Comparison of ENCODE assay signal across 28 cellular contexts in genomic region chr9:90035471-90035870, GRCh38.
"Had no signal": no experiment of that assay in that cellular context is flagged by ENCODE, and none has a peak within 500 bp of the region (broad histone marks: within the 10 kb centered on the region; RNA-seq: fewer than 3 reads in every experiment).

No MANE protein-coding gene starts in this region.

- H3K4me3 Mint-ChIP-seq: stimulated activated effector memory CD8-positive, alpha-beta T cell treated with anti-CD3 and anti-CD28 coated beads, Interleukin-12 subunit alpha, Interleukin-12 subunit beta, amount 100 ng/mL, for 72 hours; stimulated activated memory B cell treated with anti-CD40 and anti-IgM and Interleukin-4, amounts not matched to agents 10 μg/mL and 1 μg/mL and 100 μg/mL, for 72 hours; stimulated activated naive B cell treated with anti-CD40 and anti-IgM and Interleukin-4, amounts not matched to agents 10 μg/mL and 1 μg/mL and 100 μg/mL, for 72 hours; stimulated activated naive CD8-positive, alpha-beta T cell treated with anti-CD3 and anti-CD28 coated beads, Interleukin-15, amount 100 ng/mL, for 72 hours; stimulated activated naive CD8-positive, alpha-beta T cell treated with anti-CD3 and anti-CD28 coated beads, Interleukin-15, Interleukin-2, amounts not matched to agents 100 ng/mL and 50 ng/mL, for 24 hours; type B pancreatic cell had no signal

- H3K9me3 Mint-ChIP-seq: stimulated activated effector memory CD8-positive, alpha-beta T cell treated with anti-CD3 and anti-CD28 coated beads, Interleukin-12 subunit alpha, Interleukin-12 subunit beta, amount 100 ng/mL, for 72 hours; stimulated activated memory B cell treated with anti-CD40 and anti-IgM and Interleukin-4, amounts not matched to agents 10 μg/mL and 1 μg/mL and 100 μg/mL, for 72 hours; stimulated activated naive CD8-positive, alpha-beta T cell treated with anti-CD3 and anti-CD28 coated beads, Interleukin-15, amount 100 ng/mL, for 72 hours; stimulated activated naive CD8-positive, alpha-beta T cell treated with anti-CD3 and anti-CD28 coated beads, Interleukin-15, Interleukin-2, amounts not matched to agents 100 ng/mL and 50 ng/mL, for 24 hours had no signal

- H3K27me3 ChIP-seq: stomach, suprapubic skin, testis, thyroid gland, tibial artery, tibial nerve, transverse colon, upper lobe of left lung, upper lobe of right lung, uterus, vagina had no signal

- H3K4me1 Mint-ChIP-seq: stimulated activated effector memory CD8-positive, alpha-beta T cell treated with anti-CD3 and anti-CD28 coated beads, Interleukin-12 subunit alpha, Interleukin-12 subunit beta, amount 100 ng/mL, for 72 hours; stimulated activated memory B cell treated with anti-CD40 and anti-IgM and Interleukin-4, amounts not matched to agents 10 μg/mL and 1 μg/mL and 100 μg/mL, for 72 hours; stimulated activated naive CD8-positive, alpha-beta T cell treated with anti-CD3 and anti-CD28 coated beads, Interleukin-15, amount 100 ng/mL, for 72 hours had no signal

- H3K27ac Mint-ChIP-seq: stimulated activated effector memory CD8-positive, alpha-beta T cell treated with anti-CD3 and anti-CD28 coated beads, Interleukin-12 subunit alpha, Interleukin-12 subunit beta, amount 100 ng/mL, for 72 hours; stimulated activated memory B cell treated with anti-CD40 and anti-IgM and Interleukin-4, amounts not matched to agents 10 μg/mL and 1 μg/mL and 100 μg/mL, for 72 hours; stimulated activated naive B cell treated with anti-CD40 and anti-IgM and Interleukin-4, amounts not matched to agents 10 μg/mL and 1 μg/mL and 100 μg/mL, for 72 hours; stimulated activated naive CD8-positive, alpha-beta T cell treated with anti-CD3 and anti-CD28 coated beads, Interleukin-15, amount 100 ng/mL, for 72 hours; stimulated activated naive CD8-positive, alpha-beta T cell treated with anti-CD3 and anti-CD28 coated beads, Interleukin-15, Interleukin-2, amounts not matched to agents 100 ng/mL and 50 ng/mL, for 24 hours; type B pancreatic cell had no signal

- H3K27me3 Mint-ChIP-seq: stimulated activated memory B cell treated with anti-CD40 and anti-IgM and Interleukin-4, amounts not matched to agents 10 μg/mL and 1 μg/mL and 100 μg/mL, for 72 hours; stimulated activated naive CD8-positive, alpha-beta T cell treated with anti-CD3 and anti-CD28 coated beads, Interleukin-15, Interleukin-2, amounts not matched to agents 100 ng/mL and 50 ng/mL, for 24 hours had no signal

- DNase-seq: stimulated activated CD4-positive, alpha-beta T cell treated with anti-CD3 and anti-CD28 coated beads, Interleukin-2, amount 100 ng/mL, for 48 hours; stimulated activated CD4-positive, alpha-beta T cell treated with anti-CD3 and anti-CD28 coated beads, Interleukin-4, amount 100 ng/mL, for 1 hour; stimulated activated CD4-positive, alpha-beta T cell treated with anti-CD3 and anti-CD28 coated beads, Interleukin-4, amount 100 ng/mL, for 24 hours; stimulated activated CD4-positive, alpha-beta T cell treated with anti-CD3 and anti-CD28 coated beads, Interleukin-4, amount 100 ng/mL, for 4 hours; stimulated activated CD8-positive, alpha-beta memory T cell treated with anti-CD3 and anti-CD28 coated beads, Interleukin-4, amount 100 ng/mL, for 48 hours; stimulated activated naive B cell treated with anti-CD40 and anti-IgM and Interleukin-4, amounts not matched to agents 10 μg/mL and 1 μg/mL and 100 μg/mL, for 72 hours; stimulated activated naive CD4-positive, alpha-beta T cell; stimulated activated naive CD4-positive, alpha-beta T cell treated with Interleukin-2 at 50 U/mL for 16 hours; stimulated activated naive CD8-positive, alpha-beta T cell treated with anti-CD3 and anti-CD28 coated beads, Interleukin-15, amount 100 ng/mL, for 72 hours; stimulated activated naive CD8-positive, alpha-beta T cell treated with anti-CD3 and anti-CD28 coated beads, Interleukin-15, Interleukin-2, amounts not matched to agents 100 U/mL and 50 U/mL, for 24 hours; stomach; substantia nigra; testis; thyroid gland; tibial artery; transverse colon; trophoblast cell; upper lobe of left lung; upper lobe of right lung; uterus had no signal

- H3K27ac ChIP-seq: stomach, suprapubic skin, testis, thoracic aorta, thyroid gland, tibial artery, tibial nerve, transverse colon, upper lobe of left lung, upper lobe of right lung, uterus, vagina had no signal

- H3K4me3 ChIP-seq: stomach, suprapubic skin, testis, thoracic aorta, thyroid gland, tibial artery, tibial nerve, transverse colon, upper lobe of left lung, upper lobe of right lung, uterus, vagina had no signal

- H3K4me1 ChIP-seq: stomach, suprapubic skin, testis, thyroid gland, tibial artery, tibial nerve, transverse colon, upper lobe of left lung, upper lobe of right lung, uterus, vagina had no signal

- ATAC-seq: stimulated activated effector memory CD8-positive, alpha-beta T cell treated with anti-CD3 and anti-CD28 coated beads, Interleukin-12 subunit alpha, Interleukin-12 subunit beta, amount 100 ng/mL, for 72 hours; stimulated activated memory B cell treated with anti-CD40 and anti-IgM and Interleukin-4, amounts not matched to agents 10 μg/mL and 1 μg/mL and 100 μg/mL, for 72 hours; stimulated activated naive B cell treated with anti-CD40 and anti-IgM and Interleukin-4, amounts not matched to agents 10 μg/mL and 1 μg/mL and 100 μg/mL, for 72 hours; stimulated activated naive CD8-positive, alpha-beta T cell treated with anti-CD3 and anti-CD28 coated beads, Interleukin-15, amount 100 ng/mL, for 72 hours; stimulated activated naive CD8-positive, alpha-beta T cell treated with anti-CD3 and anti-CD28 coated beads, Interleukin-15, Interleukin-2, amounts not matched to agents 100 U/mL and 50 U/mL, for 24 hours; upper lobe of right lung had no signal

- H3K36me3 ChIP-seq: stomach, suprapubic skin, thoracic aorta, thyroid gland, tibial artery, tibial nerve, transverse colon, upper lobe of left lung, upper lobe of right lung, uterus, vagina had no signal

- H3K9me3 ChIP-seq: stomach, suprapubic skin, testis, thoracic aorta, thyroid gland, tibial artery, tibial nerve, transverse colon, upper lobe of left lung, upper lobe of right lung, uterus, vagina had no signal

- H3K36me3 Mint-ChIP-seq: stimulated activated effector memory CD8-positive, alpha-beta T cell treated with anti-CD3 and anti-CD28 coated beads, Interleukin-12 subunit alpha, Interleukin-12 subunit beta, amount 100 ng/mL, for 72 hours; stimulated activated memory B cell treated with anti-CD40 and anti-IgM and Interleukin-4, amounts not matched to agents 10 μg/mL and 1 μg/mL and 100 μg/mL, for 72 hours; stimulated activated naive B cell treated with anti-CD40 and anti-IgM and Interleukin-4, amounts not matched to agents 10 μg/mL and 1 μg/mL and 100 μg/mL, for 72 hours; type B pancreatic cell had no signal
